ENCODE assay signal across 1 cellular context in the genomic region with DNA sequence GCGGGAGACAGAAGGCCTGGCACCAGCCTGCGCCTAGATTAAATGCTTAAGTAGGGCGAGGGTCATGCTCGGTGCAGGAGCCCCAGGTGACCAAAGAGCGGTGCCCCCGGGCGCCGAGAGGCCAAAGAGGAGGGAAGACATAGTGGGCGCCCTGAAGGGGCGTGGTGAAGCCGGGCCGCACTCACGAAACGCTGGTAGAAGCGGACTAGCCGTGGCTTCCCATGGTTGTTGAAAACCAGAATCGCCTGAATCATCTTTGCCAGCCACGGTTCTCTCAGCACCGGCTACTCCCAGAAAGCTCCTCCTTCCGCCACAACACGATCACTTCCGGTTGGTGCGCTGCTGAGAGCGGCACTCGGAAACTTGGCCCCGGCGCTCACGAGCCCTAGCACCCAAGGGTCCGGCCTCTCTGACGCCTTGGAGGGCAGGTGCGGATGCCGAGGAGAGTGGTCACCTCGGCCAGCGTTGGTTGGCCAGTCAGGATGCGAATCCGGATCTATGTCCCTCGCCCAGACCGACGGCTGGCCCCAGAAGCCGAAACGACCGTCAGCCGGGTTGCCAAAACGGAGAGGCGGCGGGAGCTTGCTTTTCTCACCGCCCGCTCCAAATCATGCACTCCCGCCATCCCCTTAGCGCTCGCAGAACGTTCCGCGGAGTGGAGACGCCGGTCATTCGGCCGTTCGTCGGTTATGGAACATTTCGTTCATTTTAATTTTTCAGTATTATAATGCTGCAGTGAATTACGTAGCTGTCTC.
TF ChIP-seq lines count a peak whose summit lies in the region.

AP3S2 (minus strand) TSS at position 299 of the 755 bp plus-strand sequence; CDS start at position 254, 45 bp downstream.

TF ChIP-seq in GM12878, 131 proteins besides CTCF, POLR2A, EP300 and RAD21 (continued from another document):
- no peak for TF ChIP-seq CEBPZ (IDR thresholded peaks at IDR 0.05; ENCODE audit: low read depth, low read length)
